1 cellular context compared by ENCODE assay signal in genomic region chr20:62494537-62494936, GRCh38.
TF ChIP-seq lines count a peak whose summit lies in the region.

No MANE protein-coding gene starts in this region.

TF ChIP-seq in K562, 482 proteins besides CTCF, POLR2A, EP300 and RAD21:
- TF ChIP-seq NR3C1 (CRISPR knock-in tag; IDR thresholded peaks at IDR 0.05) (no peak), CBFB (CRISPR knock-in tag; IDR thresholded peaks at IDR 0.05) (no peak), ATF4 (CRISPR knock-in tag; IDR thresholded peaks at IDR 0.05) (no peak), RAD51 (IDR thresholded peaks at IDR 0.05; ENCODE audit: borderline replicate concordance, low read depth) (no peak), GTF2A2 (tag; IDR thresholded peaks at IDR 0.05) (no peak), MAFG (tag; conservative IDR thresholded peaks at IDR 0.05) (no peak), ZBTB7A (IDR thresholded peaks at IDR 0.05; ENCODE audit: borderline replicate concordance, control insufficient read depth, low read depth, low read length) (0 out of 2 replicates have a peak, but pooled peaks have one; percentile 5), WHSC1 (IDR thresholded peaks at IDR 0.05; ENCODE audit: low read length) (no peak), MEF2A (IDR thresholded peaks at IDR 0.05; ENCODE audit: control insufficient read depth, low read depth, low read length) (peak; percentile 23; the same call in 1 of the 2 replicates), ILF3 (IDR thresholded peaks at IDR 0.05; ENCODE audit: borderline replicate concordance) (no peak), MBD1 (CRISPR knock-in tag; IDR thresholded peaks at IDR 0.05) (no peak), DNMT1 (IDR thresholded peaks at IDR 0.05) (no peak), ZNF134 (CRISPR knock-in tag; conservative IDR thresholded peaks at IDR 0.05) (no peak), PRDM10 (IDR thresholded peaks at IDR 0.05; ENCODE audit: partially characterized antibody) (peak; percentile 90), KAT7 (CRISPR knock-in tag; IDR thresholded peaks at IDR 0.05; ENCODE audit: borderline replicate concordance) (no peak), NFIX (CRISPR knock-in tag; IDR thresholded peaks at IDR 0.05; ENCODE audit: low read depth) (no peak), TAF1 (IDR thresholded peaks at IDR 0.05; ENCODE audit: control insufficient read depth, extremely low read depth, insufficient read depth, low read length, severe bottlenecking) (no peak), HNRNPUL1 (IDR thresholded peaks at IDR 0.05; ENCODE audit: low read length) (no peak), ZBTB8A (IDR thresholded peaks at IDR 0.05; ENCODE audit: partially characterized antibody) (no peak), ATF2 (CRISPR knock-in tag; IDR thresholded peaks at IDR 0.05) (no peak), ZNF449 (CRISPR knock-in tag; IDR thresholded peaks at IDR 0.05) (no peak), IRF2 (CRISPR knock-in tag; IDR thresholded peaks at IDR 0.05) (no peak), ZNF384 (IDR thresholded peaks at IDR 0.05; ENCODE audit: low read depth, low read length) (no peak), MYNN (IDR thresholded peaks at IDR 0.05) (no peak), MYNN (CRISPR knock-in tag; IDR thresholded peaks at IDR 0.05) (no peak), SREBF2 (CRISPR knock-in tag; IDR thresholded peaks at IDR 0.05) (no peak), EWSR1 (IDR thresholded peaks at IDR 0.05; ENCODE audit: borderline replicate concordance, low read depth, partially characterized antibody) (no peak)
TF ChIP-seq in K562: peak in this region for 3.
